ENCODE assay signal across 15 cellular contexts in the genomic region with DNA sequence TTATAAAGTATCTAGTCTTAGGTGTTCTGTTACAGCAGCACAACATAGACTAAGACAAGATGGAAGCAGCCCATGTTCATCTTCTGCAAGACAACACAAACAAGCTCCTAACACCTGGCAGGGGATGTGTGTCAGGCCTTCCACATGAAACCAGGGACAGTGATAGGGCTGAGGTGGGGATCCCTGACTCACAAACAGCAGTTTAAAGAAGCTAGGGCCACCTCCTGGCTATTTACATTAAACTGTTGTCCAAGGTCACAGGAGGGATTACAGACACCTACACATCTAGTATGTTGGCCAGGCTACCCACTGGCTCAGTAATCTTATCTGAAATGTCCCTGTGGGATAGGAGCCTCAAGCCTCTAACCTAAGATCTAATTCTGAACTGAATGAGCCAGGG.
A peak's percentile ranks its signal among the peaks of the same experiment; 100 is the strongest.
DNase-seq lines count a peak whose midpoint lies in the region; ATAC-seq and TF ChIP-seq lines count a peak whose summit lies in the region.
"Had no signal": no experiment of that assay in that cellular context is flagged by ENCODE, and none has a peak within 500 bp of the region (broad histone marks: within the 10 kb centered on the region; RNA-seq: fewer than 3 reads in every experiment).

No MANE protein-coding gene starts in this region.

- H3K36me3 ChIP-seq in left ventricle myocardium inferior, result no peaks in the 10 kb centered on the region

- H3K27me3 ChIP-seq in left ventricle myocardium inferior (ENCODE audit: low read depth), result no peaks in the 10 kb centered on the region

- peaks cover 8% of the 10 kb centered on the region for H3K4me1 Mint-ChIP-seq in activated CD8-positive, alpha-beta T cell treated with anti-CD3 and anti-CD28 coated beads for 36 hours (ENCODE audit: low read depth)
- no peaks in the 10 kb centered on the region for H3K4me1 Mint-ChIP-seq in activated CD8-positive, alpha-beta T cell treated with anti-CD3 and anti-CD28 coated beads, Interleukin-2, amount 10 ng/mL, durations not matched to agents 7 days and 5 days (ENCODE audit: low read depth)
- peaks cover 24% of the 10 kb centered on the region for H3K4me1 Mint-ChIP-seq in chondrocyte (ENCODE audit: low read depth)
- H3K4me1 Mint-ChIP-seq: B cell, GM23338 had no signal

- peaks cover 10% of the 10 kb centered on the region for H3K9me3 Mint-ChIP-seq in activated CD8-positive, alpha-beta T cell treated with anti-CD3 and anti-CD28 coated beads for 36 hours
- no peaks in the 10 kb centered on the region for H3K9me3 Mint-ChIP-seq in activated CD8-positive, alpha-beta T cell treated with anti-CD3 and anti-CD28 coated beads, Interleukin-2, amount 10 ng/mL, durations not matched to agents 7 days and 5 days (ENCODE audit: insufficient read depth)
- H3K9me3 Mint-ChIP-seq in chondrocyte (ENCODE audit: low read depth), result peaks cover 16% of the 10 kb centered on the region

- no peaks in the 10 kb centered on the region for H3K36me3 Mint-ChIP-seq in activated CD8-positive, alpha-beta T cell treated with anti-CD3 and anti-CD28 coated beads for 36 hours (ENCODE audit: low read depth)
- H3K36me3 Mint-ChIP-seq in activated CD8-positive, alpha-beta T cell treated with anti-CD3 and anti-CD28 coated beads, Interleukin-2, amount 10 ng/mL, durations not matched to agents 7 days and 5 days (ENCODE audit: low read depth), result no peaks in the 10 kb centered on the region
- peaks cover 6% of the 10 kb centered on the region for H3K36me3 Mint-ChIP-seq in chondrocyte (ENCODE audit: low read depth)

- peaks cover 16% of the 10 kb centered on the region for H3K27me3 Mint-ChIP-seq in activated CD8-positive, alpha-beta T cell treated with anti-CD3 and anti-CD28 coated beads for 36 hours
- H3K27me3 Mint-ChIP-seq in activated CD8-positive, alpha-beta T cell treated with anti-CD3 and anti-CD28 coated beads, Interleukin-2, amount 10 ng/mL, durations not matched to agents 7 days and 5 days (ENCODE audit: low read depth), result peaks cover 17% of the 10 kb centered on the region
- no peaks in the 10 kb centered on the region for H3K27me3 Mint-ChIP-seq in chondrocyte (ENCODE audit: low read depth)

- no peak for ATAC-seq in activated CD8-positive, alpha-beta T cell treated with anti-CD3 and anti-CD28 coated beads for 36 hours
- no peak for ATAC-seq in activated CD8-positive, alpha-beta T cell treated with anti-CD3 and anti-CD28 coated beads, Interleukin-2, amount 10 ng/mL, durations not matched to agents 7 days and 5 days
- no peak for ATAC-seq in GM18873 (IDR thresholded peaks at IDR 0.05; ENCODE audit: low FRiP score, unreplicated experiment)
- ATAC-seq: GM12878, GM23338 had no signal

- CTCF ChIA-PET in activated CD8-positive, alpha-beta T cell treated with anti-CD3 and anti-CD28 coated beads for 36 hours (lab: Charles Lee), result no interaction called here
- CTCF ChIA-PET in activated CD8-positive, alpha-beta T cell treated with anti-CD3 and anti-CD28 coated beads, Interleukin-2, amount 10 ng/mL, durations not matched to agents 7 days and 5 days (lab: Charles Lee), result no interaction called here

- peak overlapping the region; percentile 22 for H3K27ac Mint-ChIP-seq in activated CD8-positive, alpha-beta T cell treated with anti-CD3 and anti-CD28 coated beads for 36 hours
- H3K27ac Mint-ChIP-seq in activated CD8-positive, alpha-beta T cell treated with anti-CD3 and anti-CD28 coated beads, Interleukin-2, amount 10 ng/mL, durations not matched to agents 7 days and 5 days, result no peak overlapping the region
- peak overlapping the region; percentile 20 for H3K27ac Mint-ChIP-seq in chondrocyte (ENCODE audit: unreplicated experiment)
- H3K27ac Mint-ChIP-seq: B cell; CD4-positive, alpha-beta T cell; GM23338 had no signal

- DNase-seq in activated CD8-positive, alpha-beta T cell treated with anti-CD3 and anti-CD28 coated beads for 36 hours, result peak; percentile 15
- DNase-seq in activated CD8-positive, alpha-beta T cell treated with anti-CD3 and anti-CD28 coated beads, Interleukin-2, amount 10 ng/mL, durations not matched to agents 7 days and 5 days, result no peak
- peak; percentile 13 for DNase-seq in M059J (ENCODE audit: low read depth)
- no peak for DNase-seq in chondrocyte (ENCODE audit: low spot score)
- DNase-seq in NCI-H526 treated with DMSO at 0.1 percent for 48 hours (lab: John Stamatoyannopoulos, UW), result no peak
- DNase-seq in left ventricle myocardium inferior, result no peak
- DNase-seq: C1 segment of cervical spinal cord; Calu3; CD4-positive, alpha-beta T cell; DMS 273 treated with DMSO at 0.1 percent for 48 hours; H7 had no signal

- no peak for TF ChIP-seq CTCF in activated CD8-positive, alpha-beta T cell treated with anti-CD3 and anti-CD28 coated beads for 36 hours (IDR thresholded peaks at IDR 0.05)
- TF ChIP-seq CTCF in chondrocyte (IDR thresholded peaks at IDR 0.05), result no peak
- TF ChIP-seq CTCF in left ventricle myocardium inferior (IDR thresholded peaks at IDR 0.05; ENCODE audit: borderline replicate concordance), result no peak

- intact Hi-C loops in activated CD8-positive, alpha-beta T cell treated with anti-CD3 and anti-CD28 coated beads for 36 hours (cut with micrococcal nuclease), result no loop called here
- intact Hi-C loops in left ventricle myocardium inferior (cut with micrococcal nuclease), result no loop called here

- H3K4me3 ChIP-seq in left ventricle myocardium inferior, result no peak overlapping the region
- H3K4me3 ChIP-seq: GM12878, GM23338 had no signal

- H3K9me3 ChIP-seq in left ventricle myocardium inferior (replicated peaks), result peaks cover 37% of the 10 kb centered on the region

- no peak overlapping the region for H3K27ac ChIP-seq in left ventricle myocardium inferior (replicated peaks)

- POLR2A ChIA-PET in activated CD8-positive, alpha-beta T cell treated with anti-CD3 and anti-CD28 coated beads for 36 hours (lab: Charles Lee), result no interaction called here
- POLR2A ChIA-PET in activated CD8-positive, alpha-beta T cell treated with anti-CD3 and anti-CD28 coated beads, Interleukin-2, amount 10 ng/mL, durations not matched to agents 7 days and 5 days (lab: Charles Lee), result no interaction called here

- no peaks in the 10 kb centered on the region for H3K4me1 ChIP-seq in left ventricle myocardium inferior

- H3K4me3 Mint-ChIP-seq in activated CD8-positive, alpha-beta T cell treated with anti-CD3 and anti-CD28 coated beads for 36 hours, result no peak overlapping the region
- no peak overlapping the region for H3K4me3 Mint-ChIP-seq in activated CD8-positive, alpha-beta T cell treated with anti-CD3 and anti-CD28 coated beads, Interleukin-2, amount 10 ng/mL, durations not matched to agents 7 days and 5 days
- no peak overlapping the region for H3K4me3 Mint-ChIP-seq in chondrocyte (ENCODE audit: unreplicated experiment)
- H3K4me3 Mint-ChIP-seq: B cell; CD4-positive, alpha-beta T cell; GM23338 had no signal

Comparison
In these comparisons a context has a peak if more than half of its experiments do, and no peak if none do; other contexts are left out.
1. DNase-seq: peak in activated CD8-positive, alpha-beta T cell treated with anti-CD3 and anti-CD28 coated beads for 36 hours (single experiment) and M059J (single experiment); none in activated CD8-positive, alpha-beta T cell treated with anti-CD3 and anti-CD28 coated beads, Interleukin-2, amount 10 ng/mL, durations not matched to agents 7 days and 5 days (single experiment), chondrocyte (single experiment), NCI-H526 treated with DMSO at 0.1 percent for 48 hours (single experiment) and left ventricle myocardium inferior (single experiment).